Comparison of ENCODE assay signal across 9 cellular contexts in the genomic region with DNA sequence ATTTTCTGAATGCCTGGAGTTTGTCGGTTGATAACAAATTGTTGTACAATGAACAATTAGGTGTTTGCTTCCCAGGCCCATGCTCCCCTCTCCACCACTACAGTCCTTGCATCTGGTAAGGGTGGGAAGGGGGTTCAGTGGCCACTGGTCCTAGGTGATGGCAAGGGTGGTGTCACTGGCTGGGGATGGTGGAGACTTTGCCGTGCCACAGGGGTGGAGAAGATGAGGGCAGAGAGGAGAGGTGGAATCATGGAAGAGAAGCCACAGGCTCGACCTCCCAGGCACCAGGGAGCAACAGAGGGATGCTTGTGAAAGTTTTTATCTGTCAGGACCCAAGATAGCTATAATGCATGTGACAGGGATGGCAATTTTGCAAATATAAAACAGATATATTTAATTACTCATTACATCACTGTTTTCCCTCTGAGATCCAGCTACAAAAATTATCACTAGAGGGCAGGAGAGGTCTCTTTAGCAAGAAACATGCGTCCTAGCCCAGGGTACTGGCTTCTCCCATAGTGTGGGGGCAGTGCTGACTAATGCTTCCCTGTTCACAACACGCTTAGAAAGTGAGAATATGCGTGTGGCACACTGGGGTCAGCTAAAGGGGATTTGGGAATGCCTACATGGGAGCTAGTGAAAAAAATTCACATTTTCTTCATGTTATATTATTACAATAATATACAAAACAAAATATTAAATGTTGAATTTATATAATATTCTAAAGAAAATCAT. TPM values are rescaled to one million over a fixed set of nuclear protein-coding genes. Genes with fewer than 3 reads are reported as not detected.
DNase-seq lines count a peak whose midpoint lies in the region; ATAC-seq, FAIRE-seq and TF ChIP-seq lines count a peak whose summit lies in the region.
"Had no signal": no experiment of that assay in that cellular context is flagged by ENCODE, and none has a peak within 500 bp of the region (broad histone marks: within the 10 kb centered on the region; RNA-seq: fewer than 3 reads in every experiment).

No MANE protein-coding gene starts in this region.

- H3K4me3 ChIP-seq in Karpas-422 (ENCODE audit: low read length) (no peak overlapping the region), OCI-LY3 (ENCODE audit: low read length) (no peak overlapping the region)
- H3K4me3 ChIP-seq: BLaER1 treated with 17β-estradiol and CSF1 and Interleukin-3, amounts not matched to agents 10 nM and 100 nM had no signal

- no peaks in the 10 kb centered on the region for H3K36me3 Mint-ChIP-seq in type B pancreatic cell

- peaks cover 9% of the 10 kb centered on the region for H3K4me1 Mint-ChIP-seq in type B pancreatic cell (ENCODE audit: unreplicated experiment)

- H3K4me1 ChIP-seq in Karpas-422 (ENCODE audit: low read length): peaks cover 12% of the 10 kb centered on the region
- peaks cover 2% of the 10 kb centered on the region for H3K4me1 ChIP-seq in OCI-LY3 (ENCODE audit: low read length)

- no peak overlapping the region for H3K9ac ChIP-seq in Karpas-422 (ENCODE audit: low read length)
- no peak overlapping the region for H3K9ac ChIP-seq in OCI-LY3 (ENCODE audit: low read length)
- H3K9ac ChIP-seq: BLaER1 treated with 17β-estradiol and CSF1 and Interleukin-3, amounts not matched to agents 10 nM and 100 nM had no signal

- no peaks in the 10 kb centered on the region for H3K27me3 Mint-ChIP-seq in type B pancreatic cell

- no peak overlapping the region for H3K4me3 Mint-ChIP-seq in type B pancreatic cell

- peak; percentile 88 for FAIRE-seq in frontal cortex (lab: Jason Lieb, UNC)

- no peaks in the 10 kb centered on the region for H3K9me3 Mint-ChIP-seq in type B pancreatic cell

- no peak overlapping the region for H3K27ac Mint-ChIP-seq in type B pancreatic cell

- H3K27ac ChIP-seq in Karpas-422 (ENCODE audit: low read length): no peak overlapping the region
- no peak overlapping the region for H3K27ac ChIP-seq in OCI-LY3 (ENCODE audit: low read length)

- H3K9me3 ChIP-seq in Karpas-422 (ENCODE audit: low read length) (no peaks in the 10 kb centered on the region), OCI-LY3 (ENCODE audit: insufficient read depth, low read length) (no peaks in the 10 kb centered on the region)
- H3K9me3 ChIP-seq: BLaER1 treated with 17β-estradiol and CSF1 and Interleukin-3, amounts not matched to agents 10 nM and 100 nM had no signal

- H3K27me3 ChIP-seq in Karpas-422 (ENCODE audit: low read length): no peaks in the 10 kb centered on the region
- no peaks in the 10 kb centered on the region for H3K27me3 ChIP-seq in OCI-LY3 (ENCODE audit: low read depth, low read length)
- H3K27me3 ChIP-seq: BLaER1 treated with 17β-estradiol and CSF1 and Interleukin-3, amounts not matched to agents 10 nM and 100 nM had no signal

- ATAC-seq in omental fat pad (ENCODE audit: low FRiP score): peak; percentile 92

- DNase-seq in SIG-M5 treated with dmso at 0.1 percent for 504 hours (lab: John Stamatoyannopoulos, UW; ENCODE audit: unreplicated experiment) (peak; percentile 81), SIG-M5 (lab: John Stamatoyannopoulos, UW) (no peak), Karpas-422 (peak; percentile 90), frontal cortex (ENCODE audit: low spot score in 2 of 2) (peak; percentile 24 to 70), omental fat pad (ENCODE audit: low spot score) (peak; percentile 50), type B pancreatic cell (ENCODE audit: extremely low spot score, unreplicated experiment) (no peak)
- peak; percentile 49 to 56 for DNase-seq in activated T-cell treated with anti-CD3 and anti-CD28 coated beads, Interleukin-2, amount 50 U/mL, for 48 hours

- H3K36me3 ChIP-seq in Karpas-422 (ENCODE audit: insufficient read depth, low read length): no peaks in the 10 kb centered on the region
- no peaks in the 10 kb centered on the region for H3K36me3 ChIP-seq in OCI-LY3 (replicated peaks; ENCODE audit: low read depth, low read length)
- H3K36me3 ChIP-seq: BLaER1 treated with 17β-estradiol and CSF1 and Interleukin-3, amounts not matched to agents 10 nM and 100 nM had no signal

- no peaks in the 10 kb centered on the region for H3K9me2 ChIP-seq in Karpas-422 (replicated peaks; ENCODE audit: insufficient read depth, low read length)

- H2AFZ ChIP-seq in Karpas-422 (ENCODE audit: low read length) (no peak overlapping the region), OCI-LY3 (ENCODE audit: low read depth, low read length) (no peak overlapping the region)

- H3K4me2 ChIP-seq in Karpas-422 (ENCODE audit: low read depth, low read length, poor library complexity, severe bottlenecking) (no peak overlapping the region), OCI-LY3 (ENCODE audit: low read length) (no peak overlapping the region)

- no peaks in the 10 kb centered on the region for H4K20me1 ChIP-seq in Karpas-422 (ENCODE audit: insufficient read depth, low read depth, low read length)
- no peaks in the 10 kb centered on the region for H4K20me1 ChIP-seq in OCI-LY3 (ENCODE audit: insufficient read depth, low read length)
- H4K20me1 ChIP-seq: BLaER1 treated with 17β-estradiol and CSF1 and Interleukin-3, amounts not matched to agents 10 nM and 100 nM had no signal

- TF ChIP-seq CTCF in OCI-LY3 (IDR thresholded peaks at IDR 0.05; ENCODE audit: low read depth, low read length): peak; percentile 82
- TF ChIP-seq CTCF in omental fat pad (IDR thresholded peaks at IDR 0.05): peak in 1 of 3 donors; percentile 44
- peak; percentile 86 for TF ChIP-seq CTCF in type B pancreatic cell (conservative IDR thresholded peaks at IDR 0.05)

- no peaks in the 10 kb centered on the region for H3K79me2 ChIP-seq in Karpas-422 (ENCODE audit: low read length)
- no peaks in the 10 kb centered on the region for H3K79me2 ChIP-seq in OCI-LY3 (ENCODE audit: low read length)

RNA-seq across cellular contexts. Expression of gene AMPD3, which starts 49.0 kb away (rescaled TPM):
- 7.5 and 12.5 TPM in 2 replicates for total RNA-seq in Karpas-422 (2014; rRNA removed; shearing (Covaris generic); ENCODE audit: low replicate concordance)
- total RNA-seq in frontal cortex (0.82 TPM), omental fat pad (10 to 100 TPM in 2 of 4 donors, 1 to 10 TPM in 2; 4.4 to 43.3 (median 9.9) TPM), type B pancreatic cell (ENCODE audit: low replicate concordance) (7.0 and 9.0 TPM in 2 replicates)

Comparison
In these comparisons a context has a peak if more than half of its experiments do, and no peak if none do; other contexts are left out.
1. DNase-seq: peak in SIG-M5 treated with dmso at 0.1 percent for 504 hours (single experiment), Karpas-422 (single experiment), activated T-cell treated with anti-CD3 and anti-CD28 coated beads, Interleukin-2, amount 50 U/mL, for 48 hours (2 of 2), frontal cortex (2 of 2) and omental fat pad (single experiment); none in SIG-M5 (single experiment) and type B pancreatic cell (single experiment).